ENCODE assay signal across 25 cellular contexts in genomic region chr11:16357776-16358175, GRCh38. TPM values are rescaled to one million over a fixed set of nuclear protein-coding genes. Genes with fewer than 3 reads are reported as not detected.
"Had no signal": no experiment of that assay in that cellular context is flagged by ENCODE, and none has a peak within 500 bp of the region (broad histone marks: within the 10 kb centered on the region; RNA-seq: fewer than 3 reads in every experiment).

No MANE protein-coding gene starts in this region.

- H3K36me3 ChIP-seq: left ventricle myocardium inferior, sigmoid colon, stomach, thyroid gland, upper lobe of left lung, vagina had no signal

- H3K27ac ChIP-seq: epithelial cell of prostate, sigmoid colon, thyroid gland, upper lobe of left lung, vagina had no signal

- DNase-seq: activated CD4-positive, alpha-beta T cell treated with anti-CD3 and anti-CD28 coated beads for 36 hours; activated CD4-positive, CD25-positive, alpha-beta regulatory T cell; activated CD8-positive, alpha-beta memory T cell treated with anti-CD3 and anti-CD28 coated beads, Interleukin-2, amount 10 ng/mL, durations not matched to agents 7 days and 5 days; activated CD8-positive, alpha-beta T cell treated with anti-CD3 and anti-CD28 coated beads, Interleukin-2, amount 10 ng/mL, durations not matched to agents 7 days and 5 days; activated naive CD4-positive, alpha-beta T cell; activated T-cell treated with anti-CD3 and anti-CD28 coated beads, Interleukin-2, amount 50 U/mL, for 48 hours; aorta; glutamatergic neuron; islet precursor cell; left ventricle myocardium inferior; mucosa of descending colon; retina; sigmoid colon; stimulated activated CD4-positive, alpha-beta T cell treated with anti-CD3 and anti-CD28 coated beads, Interleukin-15, amount 100 ng/mL, for 24 hours; stimulated activated CD4-positive, alpha-beta T cell treated with anti-CD3 and anti-CD28 coated beads, Interleukin-2, amount 100 ng/mL, for 24 hours; stimulated activated naive B cell treated with anti-CD40 and anti-IgM and Interleukin-4, amounts not matched to agents 10 μg/mL and 1 μg/mL and 100 μg/mL, for 72 hours; stomach; T-helper 1 cell; thyroid gland; upper lobe of left lung had no signal

- H3K27me3 ChIP-seq: sigmoid colon, stomach, thyroid gland, upper lobe of left lung, vagina had no signal

- FAIRE-seq: frontal cortex had no signal

- H3K4me1 ChIP-seq: upper lobe of left lung, vagina had no signal

- ATAC-seq: activated CD4-positive, alpha-beta T cell treated with anti-CD3 and anti-CD28 coated beads for 36 hours; activated CD8-positive, alpha-beta memory T cell treated with anti-CD3 and anti-CD28 coated beads, Interleukin-2, amount 10 ng/mL, durations not matched to agents 7 days and 5 days; activated CD8-positive, alpha-beta T cell treated with anti-CD3 and anti-CD28 coated beads, Interleukin-2, amount 10 ng/mL, durations not matched to agents 7 days and 5 days; activated naive CD4-positive, alpha-beta T cell treated with anti-CD3 and anti-CD28 coated beads, Interleukin-2, amount 50 U/mL, for 72 hours; mucosa of descending colon; stimulated activated naive B cell treated with anti-CD40 and anti-IgM and Interleukin-4, amounts not matched to agents 10 μg/mL and 1 μg/mL and 100 μg/mL, for 72 hours had no signal

- H3K4me3 ChIP-seq: lung, mucosa of descending colon, sigmoid colon, stomach, thyroid gland, upper lobe of left lung, vagina had no signal

- H3K9me3 ChIP-seq: left ventricle myocardium inferior, mucosa of descending colon, sigmoid colon, stomach, thyroid gland, upper lobe of left lung, vagina had no signal

RNA-seq across cellular contexts. Expression of gene SOX6, which starts 1.4 kb away (rescaled TPM):
- total RNA-seq: activated CD8-positive, alpha-beta T cell treated with anti-CD3 and anti-CD28 coated beads, Interleukin-2, amount 10 ng/mL, durations not matched to agents 7 days and 5 days; activated naive CD4-positive, alpha-beta T cell treated with anti-CD3 and anti-CD28 coated beads, Interleukin-2, amount 50 U/mL, for 72 hours had no signal
